In genomic region chr2:224925822-224926124, GRCh38 we compare ENCODE assay signal across 9 cellular contexts.
DNase-seq lines count a peak whose midpoint lies in the region; ATAC-seq and TF ChIP-seq lines count a peak whose summit lies in the region.
"Had no signal": no experiment of that assay in that cellular context is flagged by ENCODE, and none has a peak within 500 bp of the region (broad histone marks: within the 10 kb centered on the region; RNA-seq: fewer than 3 reads in every experiment).

No MANE protein-coding gene starts in this region.

- peak overlapping the region; percentile 17 for H3K27ac ChIP-seq in smooth muscle cell (ENCODE audit: low read depth)

- no peak overlapping the region for H2AFZ ChIP-seq in smooth muscle cell (ENCODE audit: low read depth)

- CTCF ChIA-PET in GM10248 (lab: Yijun Ruan, JAX) = interaction anchor here (1.0 to 2.9 kb wide), 4 partner anchors 11 to 118 kb away, joined by 3 to 14 read pairs (median 6); no protein-coding TSS in a partner anchor

- H3K27me3 ChIP-seq in smooth muscle cell (ENCODE audit: low read depth) = no peaks in the 10 kb centered on the region

- no peaks in the 10 kb centered on the region for H3K36me3 ChIP-seq in smooth muscle cell (ENCODE audit: low read depth)

- H3K4me2 ChIP-seq in smooth muscle cell = no peak overlapping the region

- in situ Hi-C loops in astrocyte of the spinal cord (cut with HindIII; ENCODE audit: low sequenced_read_pairs) = no loop called here

- TF ChIP-seq CTCF in astrocyte of the spinal cord (IDR thresholded peaks at IDR 0.05; ENCODE audit: low read depth, low read length) = no peak
- no peak for TF ChIP-seq CTCF in smooth muscle cell (IDR thresholded peaks at IDR 0.05; ENCODE audit: borderline replicate concordance, insufficient read depth, poor library complexity, severe bottlenecking)
- TF ChIP-seq CTCF in GM10248 (IDR thresholded peaks at IDR 0.05; ENCODE audit: control extremely low read depth, extremely low read depth, low read depth, missing control alignments) = no peak

- POLR2A ChIA-PET in GM10248 (lab: Yijun Ruan, JAX) = no interaction called here

- peak; percentile 61 for DNase-seq in astrocyte of the spinal cord (ENCODE audit: low read depth, low spot score)
- no peak for DNase-seq in smooth muscle cell (lab: John Stamatoyannopoulos, UW; ENCODE audit: unreplicated experiment)
- DNase-seq in globus pallidus (ENCODE audit: low spot score) = no peak
- DNase-seq in NCI-H1048 (lab: John Stamatoyannopoulos, UW) = no peak
- no peak for DNase-seq in GM10248 (ENCODE audit: extremely low spot score)
- no peak for DNase-seq in head of caudate nucleus
- DNase-seq: Kasumi-1 had no signal

- no peaks in the 10 kb centered on the region for H3K79me2 ChIP-seq in smooth muscle cell (ENCODE audit: low read depth)

- H3K4me1 ChIP-seq in smooth muscle cell (ENCODE audit: low read depth) = no peaks in the 10 kb centered on the region

- no peaks in the 10 kb centered on the region for H4K20me1 ChIP-seq in smooth muscle cell (ENCODE audit: low read depth)

- ATAC-seq in GM19455 (IDR thresholded peaks at IDR 0.05; ENCODE audit: unreplicated experiment) (peak; percentile 36), HG03066 (IDR thresholded peaks at IDR 0.05; ENCODE audit: low read depth, unreplicated experiment) (peak; percentile 35)

- H3K9ac ChIP-seq in smooth muscle cell (ENCODE audit: low read depth) = no peak overlapping the region

- intact Hi-C loops in head of caudate nucleus (cut with DNase I) = no loop called here

- H3K4me3 ChIP-seq in astrocyte of the spinal cord (ENCODE audit: low read depth, low read length) (no peak overlapping the region), smooth muscle cell (no peak overlapping the region)

- no peaks in the 10 kb centered on the region for H3K9me3 ChIP-seq in smooth muscle cell (replicated peaks; ENCODE audit: low read depth)

- H3F3A ChIP-seq in smooth muscle cell (ENCODE audit: low read depth) = peaks cover 4% of the 10 kb centered on the region
